24 cellular contexts compared by ENCODE assay signal in genomic region chr4:78809295-78809694, GRCh38.
"Had no signal": no experiment of that assay in that cellular context is flagged by ENCODE, and none has a peak within 500 bp of the region (broad histone marks: within the 10 kb centered on the region; RNA-seq: fewer than 3 reads in every experiment).

No MANE protein-coding gene starts in this region.

- H3K79me2 ChIP-seq: parathyroid adenoma had no signal

- H3K27me3 Mint-ChIP-seq: natural killer cell treated with Interleukin-12 subunit alpha and Interleukin-12 subunit beta and Interleukin-15 and Interleukin-18, amount 100 ng/mL, for 72 hours; progenitor cell of endocrine pancreas; stimulated activated naive CD8-positive, alpha-beta T cell treated with anti-CD3 and anti-CD28 coated beads, Interleukin-15, Interleukin-2, amounts not matched to agents 100 ng/mL and 50 ng/mL, for 24 hours had no signal

- DNase-seq: effector CD8-positive, alpha-beta T cell; endodermal cell; foreskin fibroblast; gastrocnemius medialis; head of caudate nucleus; left ventricle myocardium superior; lower lobe of right lung; right lobe of liver; stimulated activated CD4-positive, alpha-beta T cell treated with anti-CD3 and anti-CD28 coated beads, Interleukin-2, amount 100 ng/mL, for 24 hours; stimulated activated CD4-positive, alpha-beta T cell treated with anti-CD3 and anti-CD28 coated beads, Interleukin-4, amount 100 ng/mL, for 24 hours; upper lobe of right lung; uterus had no signal

- H3K4me1 ChIP-seq: lower lobe of right lung, parathyroid adenoma, right lobe of liver, uterus had no signal

- H3K9ac ChIP-seq: parathyroid adenoma had no signal

- H3K4me3 Mint-ChIP-seq: endodermal cell; natural killer cell treated with Interleukin-12 subunit alpha and Interleukin-12 subunit beta and Interleukin-15 and Interleukin-18, amount 100 ng/mL, for 72 hours; neural crest cell; stimulated activated effector memory CD8-positive, alpha-beta T cell treated with anti-CD3 and anti-CD28 coated beads, Interleukin-12 subunit alpha, Interleukin-12 subunit beta, amount 100 ng/mL, for 72 hours; stimulated activated naive CD8-positive, alpha-beta T cell treated with anti-CD3 and anti-CD28 coated beads, Interleukin-15, Interleukin-2, amounts not matched to agents 100 ng/mL and 50 ng/mL, for 24 hours had no signal

- H3K27ac ChIP-seq: epithelial cell of prostate, gastrocnemius medialis, lower lobe of right lung, parathyroid adenoma, right lobe of liver, thoracic aorta, tibial nerve, upper lobe of right lung, uterus had no signal

- H3K9me3 Mint-ChIP-seq: natural killer cell treated with Interleukin-12 subunit alpha and Interleukin-12 subunit beta and Interleukin-15 and Interleukin-18, amount 100 ng/mL, for 72 hours; stimulated activated effector memory CD8-positive, alpha-beta T cell treated with anti-CD3 and anti-CD28 coated beads, Interleukin-12 subunit alpha, Interleukin-12 subunit beta, amount 100 ng/mL, for 72 hours had no signal

- FAIRE-seq: colon, keratinocyte had no signal

- H3K27me3 ChIP-seq: gastrocnemius medialis, right lobe of liver, tibial nerve, upper lobe of right lung, uterus had no signal

- H3K9me3 ChIP-seq: gastrocnemius medialis had no signal

- H3K4me3 ChIP-seq: gastrocnemius medialis, lower lobe of right lung, right lobe of liver, thoracic aorta, tibial nerve, upper lobe of right lung, uterus had no signal

- H3K36me3 Mint-ChIP-seq: stimulated activated effector memory CD8-positive, alpha-beta T cell treated with anti-CD3 and anti-CD28 coated beads, Interleukin-12 subunit alpha, Interleukin-12 subunit beta, amount 100 ng/mL, for 72 hours had no signal

- ATAC-seq: esophagus mucosa; gastrocnemius medialis; left ventricle myocardium superior; lower lobe of right lung; natural killer cell treated with Interleukin-12 subunit alpha and Interleukin-12 subunit beta and Interleukin-15 and Interleukin-18, amount 100 ng/mL, for 72 hours; right lobe of liver; stimulated activated effector memory CD8-positive, alpha-beta T cell treated with anti-CD3 and anti-CD28 coated beads, Interleukin-12 subunit alpha, Interleukin-12 subunit beta, amount 100 ng/mL, for 72 hours; upper lobe of right lung had no signal

- H3K36me3 ChIP-seq: gastrocnemius medialis, lower lobe of right lung, right lobe of liver, thoracic aorta, upper lobe of right lung, uterus had no signal

- H2AFZ ChIP-seq: parathyroid adenoma had no signal

- H3K4me1 Mint-ChIP-seq: neural crest cell; stimulated activated effector memory CD8-positive, alpha-beta T cell treated with anti-CD3 and anti-CD28 coated beads, Interleukin-12 subunit alpha, Interleukin-12 subunit beta, amount 100 ng/mL, for 72 hours had no signal

- H3K27ac Mint-ChIP-seq: natural killer cell treated with Interleukin-12 subunit alpha and Interleukin-12 subunit beta and Interleukin-15 and Interleukin-18, amount 100 ng/mL, for 72 hours; stimulated activated effector memory CD8-positive, alpha-beta T cell treated with anti-CD3 and anti-CD28 coated beads, Interleukin-12 subunit alpha, Interleukin-12 subunit beta, amount 100 ng/mL, for 72 hours; stimulated activated naive CD8-positive, alpha-beta T cell treated with anti-CD3 and anti-CD28 coated beads, Interleukin-15, Interleukin-2, amounts not matched to agents 100 ng/mL and 50 ng/mL, for 24 hours had no signal
